Comparison of ENCODE assay signal across 8 cellular contexts in genomic region chr2:188765522-188765921, GRCh38.
DNase-seq lines count a peak whose midpoint lies in the region; ATAC-seq and TF ChIP-seq lines count a peak whose summit lies in the region.

No MANE protein-coding gene starts in this region.

- no peaks in the 10 kb centered on the region for H3K36me3 ChIP-seq in upper lobe of right lung

- H3K4me3 ChIP-seq in fibroblast of the aortic adventitia (ENCODE audit: low read depth, low read length) (no peak overlapping the region), upper lobe of right lung (no peak overlapping the region)

- TF ChIP-seq CTCF in fibroblast of the aortic adventitia (IDR thresholded peaks at IDR 0.05; ENCODE audit: insufficient read depth, low read length) (peak; percentile 28), upper lobe of right lung (IDR thresholded peaks at IDR 0.05) (no peak)

- no peaks in the 10 kb centered on the region for H3K4me1 ChIP-seq in upper lobe of right lung

- intact Hi-C loops in upper lobe of right lung (cut with DNase I) = no loop called here

- H3K27ac ChIP-seq in upper lobe of right lung = no peak overlapping the region

- no peaks in the 10 kb centered on the region for H3K9me3 ChIP-seq in upper lobe of right lung

- H3K27me3 ChIP-seq in upper lobe of right lung = no peaks in the 10 kb centered on the region

- ATAC-seq in GM18867 (IDR thresholded peaks at IDR 0.05; ENCODE audit: unreplicated experiment) = peak; percentile 60
- ATAC-seq in upper lobe of right lung = no peak
- ATAC-seq in HG03457 (IDR thresholded peaks at IDR 0.05; ENCODE audit: unreplicated experiment) = no peak
- ATAC-seq in GM21619 (IDR thresholded peaks at IDR 0.05; ENCODE audit: unreplicated experiment) = no peak

- DNase-seq in COLO829 (ENCODE audit: low spot score) = peak; percentile 37
- peak; percentile 29 for DNase-seq in NCI-H460 (ENCODE audit: extremely low read depth, low read depth)
- peak; percentile 45 for DNase-seq in fibroblast of the aortic adventitia (ENCODE audit: low read depth)
- DNase-seq in upper lobe of right lung = no peak
- no peak for DNase-seq in NCI-H2107 treated with DMSO at 0.1 percent for 48 hours (lab: John Stamatoyannopoulos, UW; ENCODE audit: unreplicated experiment)

Comparison
In these comparisons a context has a peak if more than half of its experiments do, and no peak if none do; other contexts are left out.
1. DNase-seq: peak in COLO829 (single experiment), NCI-H460 (single experiment) and fibroblast of the aortic adventitia (single experiment); none in upper lobe of right lung (single experiment) and NCI-H2107 treated with DMSO at 0.1 percent for 48 hours (single experiment).